10 cellular contexts compared by ENCODE assay signal in genomic region chr18:58639751-58640427, GRCh38.
A peak's percentile ranks its signal among the peaks of the same experiment; 100 is the strongest.
DNase-seq lines count a peak whose midpoint lies in the region; ATAC-seq and TF ChIP-seq lines count a peak whose summit lies in the region.
"Had no signal": no experiment of that assay in that cellular context is flagged by ENCODE, and none has a peak within 500 bp of the region (broad histone marks: within the 10 kb centered on the region; RNA-seq: fewer than 3 reads in every experiment).

No MANE protein-coding gene starts in this region.

- H4K20me1 ChIP-seq in MM.1S (ENCODE audit: insufficient read depth, low read length), result no peaks in the 10 kb centered on the region

- no peak for TF ChIP-seq CTCF in MM.1S (IDR thresholded peaks at IDR 0.05; ENCODE audit: low read length)

- H3K4me2 ChIP-seq in MM.1S (ENCODE audit: low read depth, low read length), result peak overlapping the region; percentile 21

- no peaks in the 10 kb centered on the region for H3K79me2 ChIP-seq in MM.1S (ENCODE audit: low read length)

- no peaks in the 10 kb centered on the region for H3K9me3 Mint-ChIP-seq in stimulated activated naive CD8-positive, alpha-beta T cell treated with anti-CD3 and anti-CD28 coated beads, Interleukin-15, amount 100 ng/mL, for 72 hours

- no peaks in the 10 kb centered on the region for H3K36me3 ChIP-seq in MM.1S (replicated peaks; ENCODE audit: insufficient read depth, low read length)

- peak overlapping the region; percentile 53; the same call in 1 of the 2 replicates for H2AFZ ChIP-seq in MM.1S (ENCODE audit: low read length)

- H3K27ac ChIP-seq in MM.1S (ENCODE audit: low read length) (peak overlapping the region; percentile 47; the same call in 1 of the 2 replicates), epithelial cell of prostate (peak overlapping the region; percentile 50)

- H3K27me3 ChIP-seq in MM.1S (replicated peaks; ENCODE audit: insufficient read depth, low read length), result no peaks in the 10 kb centered on the region

- no peaks in the 10 kb centered on the region for H3K9me2 ChIP-seq in MM.1S (replicated peaks; ENCODE audit: insufficient read depth, low read length)

- peak; percentile 68 for ATAC-seq in GM21423 (IDR thresholded peaks at IDR 0.05; ENCODE audit: unreplicated experiment)
- peak; percentile 74 for ATAC-seq in stimulated activated naive CD8-positive, alpha-beta T cell treated with anti-CD3 and anti-CD28 coated beads, Interleukin-15, amount 100 ng/mL, for 72 hours
- no peak for ATAC-seq in HG02884 (IDR thresholded peaks at IDR 0.05; ENCODE audit: unreplicated experiment)
- ATAC-seq: T-helper 17 cell had no signal

- no peaks in the 10 kb centered on the region for H3F3A ChIP-seq in MM.1S (ENCODE audit: insufficient read depth, low read length)

- H3K4me3 Mint-ChIP-seq in stimulated activated naive CD8-positive, alpha-beta T cell treated with anti-CD3 and anti-CD28 coated beads, Interleukin-15, amount 100 ng/mL, for 72 hours, result no peak overlapping the region
- H3K4me3 Mint-ChIP-seq: T-helper 17 cell had no signal

- H3K9ac ChIP-seq in MM.1S (ENCODE audit: low read length), result no peak overlapping the region; the same call in 1 of the 2 replicates

- H3K4me3 ChIP-seq in MM.1S (ENCODE audit: low read length), result no peak overlapping the region

- peak; percentile 43 for DNase-seq in MM.1S
- peak; percentile 53 for DNase-seq in epithelial cell of prostate (ENCODE audit: low read depth, low spot score)
- DNase-seq in stimulated activated naive CD8-positive, alpha-beta T cell treated with anti-CD3 and anti-CD28 coated beads, Interleukin-15, amount 100 ng/mL, for 72 hours, result no peak
- no peak for DNase-seq in NCI-H1105 treated with DMSO at 0.1 percent for 48 hours (lab: John Stamatoyannopoulos, UW)
- DNase-seq in activated CD4-positive, alpha-beta T cell treated with anti-CD3 and anti-CD28 coated beads, Interleukin-2, amount 50 U/mL, for 4 hours, result no peak
- DNase-seq: cerebellar nuclear complex, posterior cingulate gyrus, T-helper 17 cell had no signal

- H3K9me3 ChIP-seq in MM.1S (replicated peaks; ENCODE audit: insufficient read depth, low read length), result no peaks in the 10 kb centered on the region

- H3K27me3 Mint-ChIP-seq in stimulated activated naive CD8-positive, alpha-beta T cell treated with anti-CD3 and anti-CD28 coated beads, Interleukin-15, amount 100 ng/mL, for 72 hours, result no peaks in the 10 kb centered on the region
- H3K27me3 Mint-ChIP-seq: T-helper 17 cell had no signal

- no peak overlapping the region for H3K27ac Mint-ChIP-seq in stimulated activated naive CD8-positive, alpha-beta T cell treated with anti-CD3 and anti-CD28 coated beads, Interleukin-15, amount 100 ng/mL, for 72 hours
- H3K27ac Mint-ChIP-seq: T-helper 17 cell had no signal

- H3K4me1 Mint-ChIP-seq in stimulated activated naive CD8-positive, alpha-beta T cell treated with anti-CD3 and anti-CD28 coated beads, Interleukin-15, amount 100 ng/mL, for 72 hours, result peaks cover 36% of the 10 kb centered on the region
- H3K4me1 Mint-ChIP-seq: T-helper 17 cell had no signal

- H3K4me1 ChIP-seq in MM.1S (ENCODE audit: low read length), result peaks cover 49% of the 10 kb centered on the region

Comparison
In these comparisons a context has a peak if more than half of its experiments do, and no peak if none do; other contexts are left out.
1. DNase-seq: peak in MM.1S (single experiment) and epithelial cell of prostate (single experiment); none in stimulated activated naive CD8-positive, alpha-beta T cell treated with anti-CD3 and anti-CD28 coated beads, Interleukin-15, amount 100 ng/mL, for 72 hours (0 of 2), NCI-H1105 treated with DMSO at 0.1 percent for 48 hours (single experiment) and activated CD4-positive, alpha-beta T cell treated with anti-CD3 and anti-CD28 coated beads, Interleukin-2, amount 50 U/mL, for 4 hours (0 of 2).